In the genomic region with DNA sequence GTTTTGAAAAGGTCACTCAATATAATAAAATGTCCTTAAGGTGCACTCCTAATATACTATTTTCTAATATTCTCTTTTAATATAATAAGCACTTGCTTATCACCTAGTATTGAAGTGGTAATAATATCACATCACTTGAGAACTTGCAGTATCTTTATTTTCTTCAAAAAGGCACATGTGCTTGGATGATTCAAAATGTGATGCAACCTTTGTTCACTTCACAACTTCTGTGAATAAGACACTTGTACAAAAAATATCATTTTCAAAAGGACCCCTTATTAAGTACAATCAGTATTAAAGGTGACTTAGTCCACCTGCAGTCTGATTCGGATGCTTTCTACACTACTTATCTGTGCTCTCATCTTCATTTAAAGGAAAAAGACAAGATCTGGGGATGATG, we compare ENCODE assay signal across 1 cellular context.
TF ChIP-seq lines count a peak whose summit lies in the region.

No MANE protein-coding gene starts in this region.

TF ChIP-seq in GM12878, 131 proteins besides CTCF, POLR2A, EP300 and RAD21:
- no peak for TF ChIP-seq SUZ12 (IDR thresholded peaks at IDR 0.05; ENCODE audit: unreplicated experiment)
- no peak for TF ChIP-seq MYC (IDR thresholded peaks at IDR 0.05; ENCODE audit: insufficient read depth, insufficient read length, insufficient replicate concordance, low read length, severe bottlenecking)
- TF ChIP-seq, protein P1, sequence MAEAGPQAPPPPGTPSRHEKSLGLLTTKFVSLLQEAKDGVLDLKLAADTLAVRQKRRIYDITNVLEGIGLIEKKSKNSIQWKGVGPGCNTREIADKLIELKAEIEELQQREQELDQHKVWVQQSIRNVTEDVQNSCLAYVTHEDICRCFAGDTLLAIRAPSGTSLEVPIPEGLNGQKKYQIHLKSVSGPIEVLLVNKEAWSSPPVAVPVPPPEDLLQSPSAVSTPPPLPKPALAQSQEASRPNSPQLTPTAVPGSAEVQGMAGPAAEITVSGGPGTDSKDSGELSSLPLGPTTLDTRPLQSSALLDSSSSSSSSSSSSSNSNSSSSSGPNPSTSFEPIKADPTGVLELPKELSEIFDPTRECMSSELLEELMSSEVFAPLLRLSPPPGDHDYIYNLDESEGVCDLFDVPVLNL (IDR thresholded peaks at IDR 0.05; ENCODE audit: low read depth, low read length): no peak
- TF ChIP-seq SRF (IDR thresholded peaks at IDR 0.05; ENCODE audit: low read depth in 2 of 2, low read length in 2 of 2): no peak
- TF ChIP-seq NRF1 (conservative IDR thresholded peaks at IDR 0.05; ENCODE audit: low read depth, low read length): no peak
- no peak for TF ChIP-seq CBX5 (IDR thresholded peaks at IDR 0.05; ENCODE audit: low read depth)
- no peak for TF ChIP-seq ZZZ3 (IDR thresholded peaks at IDR 0.05; ENCODE audit: control insufficient read depth, insufficient read length, low read depth)
- no peak for TF ChIP-seq NFYA (IDR thresholded peaks at IDR 0.05; ENCODE audit: borderline replicate concordance, low read depth, low read length)
- no peak for TF ChIP-seq SUPT20H (IDR thresholded peaks at IDR 0.05; ENCODE audit: borderline replicate concordance, control insufficient read depth, low read depth, low read length)
- no peak for TF ChIP-seq TCF3 (IDR thresholded peaks at IDR 0.05; ENCODE audit: borderline replicate concordance, insufficient read depth, low read depth, low read length)
- TF ChIP-seq, protein P2, sequence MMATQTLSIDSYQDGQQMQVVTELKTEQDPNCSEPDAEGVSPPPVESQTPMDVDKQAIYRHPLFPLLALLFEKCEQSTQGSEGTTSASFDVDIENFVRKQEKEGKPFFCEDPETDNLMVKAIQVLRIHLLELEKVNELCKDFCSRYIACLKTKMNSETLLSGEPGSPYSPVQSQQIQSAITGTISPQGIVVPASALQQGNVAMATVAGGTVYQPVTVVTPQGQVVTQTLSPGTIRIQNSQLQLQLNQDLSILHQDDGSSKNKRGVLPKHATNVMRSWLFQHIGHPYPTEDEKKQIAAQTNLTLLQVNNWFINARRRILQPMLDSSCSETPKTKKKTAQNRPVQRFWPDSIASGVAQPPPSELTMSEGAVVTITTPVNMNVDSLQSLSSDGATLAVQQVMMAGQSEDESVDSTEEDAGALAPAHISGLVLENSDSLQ (IDR thresholded peaks at IDR 0.05): no peak
- no peak for TF ChIP-seq BHLHE40 (IDR thresholded peaks at IDR 0.05; ENCODE audit: borderline replicate concordance in 1 of 2, low read depth in 2 of 2, low read length in 1 of 2)
- TF ChIP-seq ATF7 (IDR thresholded peaks at IDR 0.05; ENCODE audit: low read depth): no peak
- TF ChIP-seq BACH1 (IDR thresholded peaks at IDR 0.05; ENCODE audit: borderline replicate concordance): no peak
- TF ChIP-seq, protein P3, sequence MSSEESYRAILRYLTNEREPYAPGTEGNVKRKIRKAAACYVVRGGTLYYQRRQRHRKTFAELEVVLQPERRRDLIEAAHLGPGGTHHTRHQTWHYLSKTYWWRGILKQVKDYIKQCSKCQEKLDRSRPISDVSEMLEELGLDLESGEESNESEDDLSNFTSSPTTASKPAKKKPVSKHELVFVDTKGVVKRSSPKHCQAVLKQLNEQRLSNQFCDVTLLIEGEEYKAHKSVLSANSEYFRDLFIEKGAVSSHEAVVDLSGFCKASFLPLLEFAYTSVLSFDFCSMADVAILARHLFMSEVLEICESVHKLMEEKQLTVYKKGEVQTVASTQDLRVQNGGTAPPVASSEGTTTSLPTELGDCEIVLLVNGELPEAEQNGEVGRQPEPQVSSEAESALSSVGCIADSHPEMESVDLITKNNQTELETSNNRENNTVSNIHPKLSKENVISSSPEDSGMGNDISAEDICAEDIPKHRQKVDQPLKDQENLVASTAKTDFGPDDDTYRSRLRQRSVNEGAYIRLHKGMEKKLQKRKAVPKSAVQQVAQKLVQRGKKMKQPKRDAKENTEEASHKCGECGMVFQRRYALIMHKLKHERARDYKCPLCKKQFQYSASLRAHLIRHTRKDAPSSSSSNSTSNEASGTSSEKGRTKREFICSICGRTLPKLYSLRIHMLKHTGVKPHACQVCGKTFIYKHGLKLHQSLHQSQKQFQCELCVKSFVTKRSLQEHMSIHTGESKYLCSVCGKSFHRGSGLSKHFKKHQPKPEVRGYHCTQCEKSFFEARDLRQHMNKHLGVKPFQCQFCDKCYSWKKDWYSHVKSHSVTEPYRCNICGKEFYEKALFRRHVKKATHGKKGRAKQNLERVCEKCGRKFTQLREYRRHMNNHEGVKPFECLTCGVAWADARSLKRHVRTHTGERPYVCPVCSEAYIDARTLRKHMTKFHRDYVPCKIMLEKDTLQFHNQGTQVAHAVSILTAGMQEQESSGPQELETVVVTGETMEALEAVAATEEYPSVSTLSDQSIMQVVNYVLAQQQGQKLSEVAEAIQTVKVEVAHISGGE (CRISPR knock-in tag; IDR thresholded peaks at IDR 0.05): no peak
- no peak for TF ChIP-seq MTA2 (IDR thresholded peaks at IDR 0.05; ENCODE audit: low read depth)
- no peak for TF ChIP-seq IKZF2 (IDR thresholded peaks at IDR 0.05)
